8 cellular contexts compared by ENCODE assay signal in genomic region chr10:43649149-43649523, GRCh38. TPM values are rescaled to one million over a fixed set of nuclear protein-coding genes. Genes with fewer than 3 reads are reported as not detected.
DNase-seq lines count a peak whose midpoint lies in the region; ATAC-seq, FAIRE-seq and TF ChIP-seq lines count a peak whose summit lies in the region.

No MANE protein-coding gene starts in this region.

- H3K36me3 ChIP-seq in ES-I3 (ENCODE audit: insufficient read depth, low read length) (peaks cover 17% of the 10 kb centered on the region), kidney (ENCODE audit: control insufficient read depth in 1 of 2, insufficient read depth in 2 of 2, low read length in 2 of 2) (peaks cover 20% of the 10 kb centered on the region in 2 donors), thoracic aorta (peaks cover 19% of the 10 kb centered on the region)

- H3K4me1 ChIP-seq in ES-I3 (ENCODE audit: insufficient read depth, low read length) (no peaks in the 10 kb centered on the region; the same call in 1 of the 2 replicates), kidney (ENCODE audit: control insufficient read depth in 1 of 2, insufficient read depth in 1 of 2, low read depth in 1 of 2, low read length in 2 of 2) (no peaks in the 10 kb centered on the region), thoracic aorta (ENCODE audit: control insufficient read depth in 1 of 2, low read depth in 2 of 2) (peaks cover 6 to 14% of the 10 kb centered on the region in 2 donors)

- peak overlapping the region; percentile 45; the same call in 1 of the 2 replicates for H3K9ac ChIP-seq in ES-I3 (ENCODE audit: low read depth, low read length)
- peak overlapping the region; percentile 43 to 67 for H3K9ac ChIP-seq in kidney (ENCODE audit: low read length in 2 of 2)

- no peak for FAIRE-seq in kidney (lab: Jason Lieb, UNC)

- ATAC-seq in HG03097 (IDR thresholded peaks at IDR 0.05; ENCODE audit: low FRiP score, unreplicated experiment) (peak; percentile 2), thoracic aorta (ENCODE audit: insufficient number of reproducible peaks, low FRiP score, low read depth) (no peak), HG02840 (IDR thresholded peaks at IDR 0.05; ENCODE audit: low FRiP score, unreplicated experiment) (no peak), GM21737 (IDR thresholded peaks at IDR 0.05; ENCODE audit: unreplicated experiment) (no peak)

- H3K9me3 ChIP-seq in ES-I3 (ENCODE audit: control insufficient read depth, insufficient read depth, low read length) = peaks cover 15% of the 10 kb centered on the region
- peaks cover 14 to 25% of the 10 kb centered on the region in 2 donors for H3K9me3 ChIP-seq in kidney (ENCODE audit: control insufficient read depth in 1 of 2, low read length in 2 of 2)
- H3K9me3 ChIP-seq in thoracic aorta = peaks cover 15% of the 10 kb centered on the region

- no peak for TF ChIP-seq CTCF in kidney (IDR thresholded peaks at IDR 0.05; ENCODE audit: borderline replicate concordance, extremely low read depth, insufficient read depth)
- TF ChIP-seq CTCF in thoracic aorta (IDR thresholded peaks at IDR 0.05) = no peak

- peak overlapping the region; percentile 73 to 88 for H3K4me3 ChIP-seq in kidney (ENCODE audit: low read length in 2 of 2)
- peak overlapping the region; percentile 90 for H3K4me3 ChIP-seq in thoracic aorta

- intact Hi-C loops in kidney (cut with DNase I) = no loop called here

- H3K27ac ChIP-seq in kidney (ENCODE audit: low read depth in 2 of 2, low read length in 2 of 2) (peak overlapping the region; percentile 37 to 59), thoracic aorta (peak overlapping the region; percentile 56 to 75)

- peak; percentile 32 for DNase-seq in amniotic epithelial cell (ENCODE audit: low read depth)
- DNase-seq in kidney = no peak
- no peak for DNase-seq in thoracic aorta (ENCODE audit: low spot score)
- DNase-seq in NCI-H1694 treated with DMSO at 0.1 percent for 48 hours (lab: John Stamatoyannopoulos, UW) = no peak

- no peaks in the 10 kb centered on the region for H3K27me3 ChIP-seq in thoracic aorta (replicated peaks; ENCODE audit: insufficient read depth)

RNA-seq across cellular contexts. Expression of gene ZNF32, which starts 0.5 kb away (rescaled TPM):
- total RNA-seq in kidney = 35.0 TPM
- 73.7 TPM for polyA plus RNA-seq in kidney (ENCODE audit: insufficient read depth, low read depth, low replicate concordance)
- 10 to 100 TPM; 19.6 to 22.9 TPM for total RNA-seq in thoracic aorta

RNA-seq across cellular contexts. Expression of gene ZNF485, which starts 42.9 kb away (rescaled TPM):
- total RNA-seq in kidney (4.9 TPM), thoracic aorta (1 to 10 TPM in 1 of 2 donors, not detected in 1; 3.5 TPM)
- 1.8 TPM for polyA plus RNA-seq in kidney (ENCODE audit: insufficient read depth, low read depth, low replicate concordance)
